In the genomic region with DNA sequence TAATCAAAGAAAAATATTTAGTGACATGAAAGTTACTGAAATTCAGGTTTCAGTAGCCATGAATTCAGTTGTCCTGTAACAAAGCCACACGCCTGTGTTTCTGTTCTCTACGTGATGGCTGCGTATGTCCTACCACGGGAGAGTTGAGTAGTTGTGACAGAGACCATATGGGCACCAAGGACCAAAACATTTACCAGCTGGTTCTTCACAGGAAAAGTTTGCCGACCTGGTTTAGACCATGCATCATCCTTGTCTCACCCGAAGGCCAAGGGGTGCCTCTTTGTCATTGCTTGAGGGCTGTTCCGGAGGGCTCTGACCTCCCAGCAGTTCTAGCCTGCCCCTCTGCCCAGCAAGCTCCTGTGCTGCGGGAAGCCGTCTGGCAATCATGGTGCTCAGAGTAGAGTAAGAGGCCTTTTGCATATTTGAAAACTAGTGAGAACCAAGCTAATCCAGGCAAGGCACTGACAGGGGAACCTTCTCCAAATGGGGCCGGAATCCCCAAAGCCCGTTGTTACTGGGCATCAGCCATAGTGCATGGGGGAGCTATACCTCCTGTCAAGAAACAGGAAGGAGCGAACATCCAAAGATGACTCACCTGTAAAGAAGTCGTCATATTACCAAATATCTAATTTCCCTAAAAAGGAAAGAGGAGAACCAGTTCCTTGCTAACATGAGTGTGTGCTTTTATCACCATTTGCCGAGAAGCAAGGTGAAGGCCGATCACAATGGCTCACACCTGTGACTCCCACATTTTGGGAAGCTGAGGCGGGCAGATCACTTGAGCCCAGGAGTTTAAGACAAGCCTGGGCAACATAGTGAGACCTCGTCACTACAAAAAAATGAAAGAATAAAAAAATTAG, we compare ENCODE assay signal across 13 cellular contexts.
"Had no signal": no experiment of that assay in that cellular context is flagged by ENCODE, and none has a peak within 500 bp of the region (broad histone marks: within the 10 kb centered on the region; RNA-seq: fewer than 3 reads in every experiment).

No MANE protein-coding gene starts in this region.

- ATAC-seq: natural killer cell, psoas muscle, T-helper 17 cell had no signal

- H3K36me3 Mint-ChIP-seq: activated naive CD8-positive, alpha-beta T cell; natural killer cell had no signal

- H3K9me3 ChIP-seq: psoas muscle, testis had no signal

- H3K4me3 ChIP-seq: psoas muscle, testis had no signal

- H3K27me3 ChIP-seq: brain microvascular endothelial cell, testis had no signal

- H3K27ac ChIP-seq: brain microvascular endothelial cell, psoas muscle, testis had no signal

- H3K4me3 Mint-ChIP-seq: activated CD4-positive, alpha-beta T cell treated with anti-CD3 and anti-CD28 coated beads, Interleukin-2, amount 10 ng/mL, durations not matched to agents 7 days and 5 days; activated naive CD8-positive, alpha-beta T cell; natural killer cell; stimulated activated naive CD8-positive, alpha-beta T cell treated with anti-CD3 and anti-CD28 coated beads, Interleukin-15, Interleukin-2, amounts not matched to agents 100 ng/mL and 50 ng/mL, for 24 hours; T-helper 17 cell had no signal

- H3K36me3 ChIP-seq: brain microvascular endothelial cell had no signal

- DNase-seq: activated CD4-positive, alpha-beta T cell treated with anti-CD3 and anti-CD28 coated beads, Interleukin-2, amount 10 ng/mL, durations not matched to agents 7 days and 5 days; activated CD4-positive, CD25-positive, alpha-beta regulatory T cell; activated T-cell treated with anti-CD3 and anti-CD28 coated beads, Interleukin-2, amount 50 U/mL, for 1 hour; brain microvascular endothelial cell; hippocampal formation; natural killer cell; nucleus accumbens; psoas muscle; stimulated activated CD4-positive, alpha-beta T cell treated with anti-CD3 and anti-CD28 coated beads, Interleukin-2, amount 100 ng/mL, for 48 hours; T-helper 17 cell; testis had no signal

- H3K27ac Mint-ChIP-seq: activated CD4-positive, alpha-beta T cell treated with anti-CD3 and anti-CD28 coated beads, Interleukin-2, amount 10 ng/mL, durations not matched to agents 7 days and 5 days; activated naive CD8-positive, alpha-beta T cell; natural killer cell; stimulated activated naive CD8-positive, alpha-beta T cell treated with anti-CD3 and anti-CD28 coated beads, Interleukin-15, Interleukin-2, amounts not matched to agents 100 ng/mL and 50 ng/mL, for 24 hours; T-helper 17 cell had no signal

- H3K4me1 ChIP-seq: psoas muscle, testis had no signal

- H3K4me1 Mint-ChIP-seq: activated CD4-positive, alpha-beta T cell treated with anti-CD3 and anti-CD28 coated beads, Interleukin-2, amount 10 ng/mL, durations not matched to agents 7 days and 5 days; natural killer cell; T-helper 17 cell had no signal
